1 cellular context compared by ENCODE assay signal in genomic region chr14:20557212-20557542, GRCh38.
TF ChIP-seq lines count a peak whose summit lies in the region.

No MANE protein-coding gene starts in this region.

TF ChIP-seq in K562, 482 proteins besides CTCF, POLR2A, EP300 and RAD21:
- TF ChIP-seq DPF2 (IDR thresholded peaks at IDR 0.05) (0 out of 2 replicates have a peak, but pooled peaks have one; percentile 30), STAT5B (CRISPR knock-in tag; IDR thresholded peaks at IDR 0.05) (no peak), MNT (conservative IDR thresholded peaks at IDR 0.05) (0 out of 4 replicates have a peak, but pooled peaks of 1 of the 2 experiments have one; percentile 26)
- TF ChIP-seq, protein P1, sequence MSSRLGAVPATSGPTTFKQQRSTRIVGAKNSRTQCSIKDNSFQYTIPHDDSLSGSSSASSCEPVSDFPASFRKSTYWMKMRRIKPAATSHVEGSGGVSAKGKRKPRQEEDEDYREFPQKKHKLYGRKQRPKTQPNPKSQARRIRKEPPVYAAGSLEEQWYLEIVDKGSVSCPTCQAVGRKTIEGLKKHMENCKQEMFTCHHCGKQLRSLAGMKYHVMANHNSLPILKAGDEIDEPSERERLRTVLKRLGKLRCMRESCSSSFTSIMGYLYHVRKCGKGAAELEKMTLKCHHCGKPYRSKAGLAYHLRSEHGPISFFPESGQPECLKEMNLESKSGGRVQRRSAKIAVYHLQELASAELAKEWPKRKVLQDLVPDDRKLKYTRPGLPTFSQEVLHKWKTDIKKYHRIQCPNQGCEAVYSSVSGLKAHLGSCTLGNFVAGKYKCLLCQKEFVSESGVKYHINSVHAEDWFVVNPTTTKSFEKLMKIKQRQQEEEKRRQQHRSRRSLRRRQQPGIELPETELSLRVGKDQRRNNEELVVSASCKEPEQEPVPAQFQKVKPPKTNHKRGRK (tag; IDR thresholded peaks at IDR 0.05) = peak; percentile 86
